Comparison of ENCODE assay signal across 21 cellular contexts in genomic region chr21:42142141-42142540, GRCh38.
"Had no signal": no experiment of that assay in that cellular context is flagged by ENCODE, and none has a peak within 500 bp of the region (broad histone marks: within the 10 kb centered on the region; RNA-seq: fewer than 3 reads in every experiment).

No MANE protein-coding gene starts in this region.

- H3K36me3 ChIP-seq: gastrocnemius medialis, left lung, ovary, sigmoid colon, suprapubic skin, transverse colon, upper lobe of right lung, uterus had no signal

- H3K4me1 ChIP-seq: gastrocnemius medialis, left lung, psoas muscle, uterus had no signal

- H3K27ac Mint-ChIP-seq: endodermal cell, nephron progenitor cell had no signal

- H3K9me3 ChIP-seq: gastrocnemius medialis, left lung, ovary, psoas muscle, sigmoid colon, suprapubic skin, transverse colon, upper lobe of right lung, uterus had no signal

- H3K9me3 Mint-ChIP-seq: endodermal cell; nephron progenitor cell; stimulated activated naive CD8-positive, alpha-beta T cell treated with anti-CD3 and anti-CD28 coated beads, Interleukin-15, amount 100 ng/mL, for 72 hours had no signal

- H3K27ac ChIP-seq: epithelial cell of prostate, gastrocnemius medialis, left lung, ovary, psoas muscle, sigmoid colon, suprapubic skin, transverse colon, upper lobe of right lung, uterus had no signal

- H3K4me3 Mint-ChIP-seq: endodermal cell; nephron progenitor cell; stimulated activated naive CD8-positive, alpha-beta T cell treated with anti-CD3 and anti-CD28 coated beads, Interleukin-15, amount 100 ng/mL, for 72 hours had no signal

- H3K4me3 ChIP-seq: gastrocnemius medialis, left lung, ovary, psoas muscle, sigmoid colon, suprapubic skin, transverse colon, upper lobe of right lung, uterus had no signal

- ATAC-seq: esophagus mucosa; gastrocnemius medialis; left cardiac atrium; left lung; psoas muscle; right cardiac atrium; stimulated activated naive CD8-positive, alpha-beta T cell treated with anti-CD3 and anti-CD28 coated beads, Interleukin-15, amount 100 ng/mL, for 72 hours; upper lobe of right lung had no signal

- H3K27me3 ChIP-seq: gastrocnemius medialis, left lung, ovary, suprapubic skin, transverse colon, upper lobe of right lung, uterus had no signal

- H3K27me3 Mint-ChIP-seq: stimulated activated naive CD8-positive, alpha-beta T cell treated with anti-CD3 and anti-CD28 coated beads, Interleukin-15, amount 100 ng/mL, for 72 hours had no signal

- DNase-seq: effector CD8-positive, alpha-beta T cell; endodermal cell; foreskin fibroblast; gastrocnemius medialis; head of caudate nucleus; left cardiac atrium; nephron progenitor cell; occipital lobe; ovary; psoas muscle; sigmoid colon; stimulated activated naive CD4-positive, alpha-beta T cell; stimulated activated naive CD8-positive, alpha-beta T cell treated with anti-CD3 and anti-CD28 coated beads, Interleukin-15, amount 100 ng/mL, for 72 hours; transverse colon; upper lobe of right lung; uterus had no signal
